Comparison of ENCODE assay signal across 1 cellular context in genomic region chr2:68943581-68944568, GRCh38.
TF ChIP-seq lines count a peak whose summit lies in the region.

No MANE protein-coding gene starts in this region.

TF ChIP-seq in HepG2, 621 proteins besides CTCF, POLR2A, EP300 and RAD21 (continued from another document and continues in another):
- TF ChIP-seq ZNF646 (CRISPR knock-in tag; IDR thresholded peaks at IDR 0.05) (no peak), CHCHD3 (CRISPR knock-in tag; IDR thresholded peaks at IDR 0.05) (no peak), PRMT3 (CRISPR knock-in tag; IDR thresholded peaks at IDR 0.05; ENCODE audit: borderline replicate concordance, low read depth) (no peak), GLI4 (CRISPR knock-in tag; IDR thresholded peaks at IDR 0.05; ENCODE audit: borderline replicate concordance) (no peak), GFI1 (CRISPR knock-in tag; IDR thresholded peaks at IDR 0.05; ENCODE audit: borderline replicate concordance) (no peak), ZNF318 (CRISPR knock-in tag; IDR thresholded peaks at IDR 0.05) (0 out of 2 replicates have a peak, but pooled peaks have one; percentile 55), ZNF589 (CRISPR knock-in tag; conservative IDR thresholded peaks at IDR 0.05) (no peak), ZNF281 (CRISPR knock-in tag; IDR thresholded peaks at IDR 0.05; ENCODE audit: borderline replicate concordance) (no peak), SRY (CRISPR knock-in tag; IDR thresholded peaks at IDR 0.05) (no peak), MXD4 (CRISPR knock-in tag; IDR thresholded peaks at IDR 0.05) (no peak), ZNF124 (CRISPR knock-in tag; IDR thresholded peaks at IDR 0.05) (no peak), HCFC1 (IDR thresholded peaks at IDR 0.05; ENCODE audit: low read depth, low read length) (no peak), EEA1 (CRISPR knock-in tag; IDR thresholded peaks at IDR 0.05; ENCODE audit: borderline replicate concordance) (peak; percentile 83; the same call in 1 of the 2 replicates), ZFP37 (CRISPR knock-in tag; IDR thresholded peaks at IDR 0.05; ENCODE audit: borderline replicate concordance) (no peak), TEF (CRISPR knock-in tag; IDR thresholded peaks at IDR 0.05) (no peak), ZNF430 (CRISPR knock-in tag; IDR thresholded peaks at IDR 0.05) (no peak), ZSCAN9 (CRISPR knock-in tag; IDR thresholded peaks at IDR 0.05; ENCODE audit: borderline replicate concordance) (no peak), CENPX (CRISPR knock-in tag; IDR thresholded peaks at IDR 0.05) (no peak), SNAPC2 (CRISPR knock-in tag; IDR thresholded peaks at IDR 0.05) (no peak), FOXO4 (CRISPR knock-in tag; conservative IDR thresholded peaks at IDR 0.05) (no peak), ZFP62 (CRISPR knock-in tag; IDR thresholded peaks at IDR 0.05) (no peak), DNMT3B (CRISPR knock-in tag; conservative IDR thresholded peaks at IDR 0.05) (no peak), CBFB (CRISPR knock-in tag; IDR thresholded peaks at IDR 0.05) (no peak), SP2 (CRISPR knock-in tag; IDR thresholded peaks at IDR 0.05) (no peak), ZNF496 (CRISPR knock-in tag; IDR thresholded peaks at IDR 0.05; ENCODE audit: insufficient replicate concordance) (no peak), ZNF431 (CRISPR knock-in tag; IDR thresholded peaks at IDR 0.05; ENCODE audit: borderline replicate concordance, low read depth) (no peak), NR0B2 (CRISPR knock-in tag; IDR thresholded peaks at IDR 0.05) (no peak), GZF1 (CRISPR knock-in tag; IDR thresholded peaks at IDR 0.05) (no peak), IKZF1 (IDR thresholded peaks at IDR 0.05) (no peak), ADNP (CRISPR knock-in tag; IDR thresholded peaks at IDR 0.05) (no peak), IRF9 (CRISPR knock-in tag; IDR thresholded peaks at IDR 0.05; ENCODE audit: borderline replicate concordance) (peak; percentile 22; the same call in 1 of the 2 replicates), IRF1 (CRISPR knock-in tag; IDR thresholded peaks at IDR 0.05; ENCODE audit: low read depth) (no peak), PAWR (CRISPR knock-in tag; IDR thresholded peaks at IDR 0.05; ENCODE audit: borderline replicate concordance) (no peak), ESRRA (CRISPR knock-in tag; IDR thresholded peaks at IDR 0.05; ENCODE audit: low read depth) (no peak), ATAD3A (CRISPR knock-in tag; IDR thresholded peaks at IDR 0.05) (no peak), ZNF331 (CRISPR knock-in tag; IDR thresholded peaks at IDR 0.05) (peak; percentile 77), ATF5 (CRISPR knock-in tag; IDR thresholded peaks at IDR 0.05; ENCODE audit: low read depth) (no peak), RELA (CRISPR knock-in tag; IDR thresholded peaks at IDR 0.05) (no peak), TBX3 (IDR thresholded peaks at IDR 0.05; ENCODE audit: borderline replicate concordance) (no peak)
